Comparison of ENCODE assay signal across 9 cellular contexts in genomic region chr17:28553000-28553505, GRCh38. TPM values are rescaled to one million over a fixed set of nuclear protein-coding genes. Genes with fewer than 3 reads are reported as not detected.
A peak's percentile ranks its signal among the peaks of the same experiment; 100 is the strongest.
DNase-seq lines count a peak whose midpoint lies in the region; ATAC-seq and TF ChIP-seq lines count a peak whose summit lies in the region.
"Had no signal": no experiment of that assay in that cellular context is flagged by ENCODE, and none has a peak within 500 bp of the region (broad histone marks: within the 10 kb centered on the region; RNA-seq: fewer than 3 reads in every experiment).

No MANE protein-coding gene starts in this region.

- no peaks in the 10 kb centered on the region for H3F3A ChIP-seq in Loucy (ENCODE audit: low read depth)

- no peak overlapping the region for H3K9ac ChIP-seq in Loucy (ENCODE audit: low read depth, low read length, poor library complexity, severe bottlenecking)

- H3K4me3 ChIP-seq in CD4-positive, CD25-positive, alpha-beta regulatory T cell (ENCODE audit: low read depth, low read length) = peak overlapping the region; percentile 66
- H3K4me3 ChIP-seq in Loucy (ENCODE audit: low read length, poor library complexity, severe bottlenecking) (peak overlapping the region; percentile 85), choroid plexus epithelial cell (ENCODE audit: low read depth, low read length) (peak overlapping the region; percentile 80)

- H4K20me1 ChIP-seq in Loucy (ENCODE audit: insufficient read depth, low read length, poor library complexity, severe bottlenecking) = peaks cover 11% of the 10 kb centered on the region

- H3K4me1 ChIP-seq in CD4-positive, CD25-positive, alpha-beta regulatory T cell (ENCODE audit: control insufficient read depth, insufficient read depth, low read length, poor library complexity, severe bottlenecking) = peaks cover 50% of the 10 kb centered on the region
- H3K4me1 ChIP-seq in Loucy (ENCODE audit: insufficient read depth, low read length, poor library complexity, severe bottlenecking) = peaks cover 42% of the 10 kb centered on the region

- no peak for ATAC-seq in CD4-positive, CD25-positive, alpha-beta regulatory T cell (ENCODE audit: low read depth in 2 of 2)
- ATAC-seq in GM18907 (IDR thresholded peaks at IDR 0.05; ENCODE audit: unreplicated experiment) = no peak
- ATAC-seq in HG03442 (IDR thresholded peaks at IDR 0.05; ENCODE audit: unreplicated experiment) = no peak

- H2AFZ ChIP-seq in Loucy (ENCODE audit: low read length) = no peak overlapping the region

- H3K4me2 ChIP-seq in Loucy (ENCODE audit: low read depth, low read length, poor library complexity, severe bottlenecking) = peak overlapping the region; percentile 94

- peak overlapping the region; percentile 44 to 93 (median 47) for H3K27ac Mint-ChIP-seq in CD4-positive, CD25-positive, alpha-beta regulatory T cell
- no peak overlapping the region for H3K27ac Mint-ChIP-seq in nephron progenitor cell

- no peak for DNase-seq in CD4-positive, CD25-positive, alpha-beta regulatory T cell
- DNase-seq in choroid plexus epithelial cell (ENCODE audit: low read depth) (no peak), nephron progenitor cell (no peak), OCI-M2 (lab: John Stamatoyannopoulos, UW; ENCODE audit: unreplicated experiment) (no peak), GM10266 (ENCODE audit: extremely low spot score) (no peak)

- no peaks in the 10 kb centered on the region for H3K9me3 Mint-ChIP-seq in CD4-positive, CD25-positive, alpha-beta regulatory T cell
- no peaks in the 10 kb centered on the region for H3K9me3 Mint-ChIP-seq in nephron progenitor cell

- peak overlapping the region; percentile 92 for H3K27ac ChIP-seq in CD4-positive, CD25-positive, alpha-beta regulatory T cell (ENCODE audit: insufficient read depth, low read length, poor library complexity, severe bottlenecking)

- no peak for TF ChIP-seq CTCF in Loucy (conservative IDR thresholded peaks at IDR 0.05; ENCODE audit: low read length)
- no peak for TF ChIP-seq CTCF in choroid plexus epithelial cell (conservative IDR thresholded peaks at IDR 0.05; ENCODE audit: low read depth, low read length)
- no peak for TF ChIP-seq CTCF in nephron progenitor cell (IDR thresholded peaks at IDR 0.05)
- TF ChIP-seq CTCF in GM10266 (IDR thresholded peaks at IDR 0.05; ENCODE audit: control insufficient read depth, insufficient read depth, low read depth, missing control alignments) = no peak

- H3K27me3 Mint-ChIP-seq in CD4-positive, CD25-positive, alpha-beta regulatory T cell = no peaks in the 10 kb centered on the region
- peaks cover 3% of the 10 kb centered on the region for H3K27me3 Mint-ChIP-seq in nephron progenitor cell (ENCODE audit: low read depth, poor library complexity)

- no peaks in the 10 kb centered on the region for H3K9me2 ChIP-seq in Loucy (replicated peaks; ENCODE audit: low read depth, low read length)

- peaks cover 38% of the 10 kb centered on the region for H3K36me3 Mint-ChIP-seq in CD4-positive, CD25-positive, alpha-beta regulatory T cell
- peaks cover 40% of the 10 kb centered on the region for H3K36me3 Mint-ChIP-seq in nephron progenitor cell (ENCODE audit: low read depth)

- no peaks in the 10 kb centered on the region for H3K9me3 ChIP-seq in CD4-positive, CD25-positive, alpha-beta regulatory T cell (ENCODE audit: control insufficient read depth in 2 of 2, low read length in 2 of 2)
- H3K9me3 ChIP-seq in Loucy (ENCODE audit: insufficient read depth, low read depth, low read length) = no peaks in the 10 kb centered on the region

- H3K79me2 ChIP-seq in Loucy (ENCODE audit: insufficient read depth, low read length) = peaks cover 15% of the 10 kb centered on the region

- H3K36me3 ChIP-seq in CD4-positive, CD25-positive, alpha-beta regulatory T cell (ENCODE audit: control insufficient read depth, insufficient read depth, low read length) = peaks cover 51% of the 10 kb centered on the region
- H3K36me3 ChIP-seq in Loucy (ENCODE audit: insufficient read depth, low read length) = peaks cover 47% of the 10 kb centered on the region; the same call in 1 of the 2 replicates

- H3K4me1 Mint-ChIP-seq in CD4-positive, CD25-positive, alpha-beta regulatory T cell = peaks cover 15 to 47% (median 39%) of the 10 kb centered on the region in 4 donors
- H3K4me1 Mint-ChIP-seq in nephron progenitor cell = peaks cover 44% of the 10 kb centered on the region

- no peaks in the 10 kb centered on the region for H3K27me3 ChIP-seq in CD4-positive, CD25-positive, alpha-beta regulatory T cell (ENCODE audit: control insufficient read depth, insufficient read depth, low read length)
- no peaks in the 10 kb centered on the region for H3K27me3 ChIP-seq in Loucy (ENCODE audit: insufficient read depth, low read length, poor library complexity, severe bottlenecking)

- peak overlapping the region; percentile 83 to 95 (median 88) for H3K4me3 Mint-ChIP-seq in CD4-positive, CD25-positive, alpha-beta regulatory T cell
- peak overlapping the region; percentile 89 for H3K4me3 Mint-ChIP-seq in nephron progenitor cell

RNA-seq across cellular contexts. Expression of gene UNC119, which starts 0.6 kb away (rescaled TPM):
- 66.9 TPM for total RNA-seq in CD4-positive, CD25-positive, alpha-beta regulatory T cell
- 10 to 100 TPM; 29.5 to 35.0 (median 31.2) TPM for polyA plus RNA-seq in CD4-positive, CD25-positive, alpha-beta regulatory T cell

RNA-seq across cellular contexts. Expression of gene PIGS, which starts 18.3 kb away (rescaled TPM):
- total RNA-seq in CD4-positive, CD25-positive, alpha-beta regulatory T cell = 59.7 TPM
- polyA plus RNA-seq in CD4-positive, CD25-positive, alpha-beta regulatory T cell = 10 to 100 TPM; 53.3 to 82.6 (median 67.1) TPM

RNA-seq across cellular contexts. Expression of gene ALDOC, which starts 23.6 kb away (rescaled TPM):
- 33.0 TPM for total RNA-seq in CD4-positive, CD25-positive, alpha-beta regulatory T cell
- 100 to 1,000 TPM in 1 of 4 donors, 10 to 100 TPM in 3; 68.2 to 109 (median 92.4) TPM for polyA plus RNA-seq in CD4-positive, CD25-positive, alpha-beta regulatory T cell

RNA-seq across cellular contexts. Expression of gene SPAG5, which starts 45.8 kb away (rescaled TPM):
- 37.7 TPM for total RNA-seq in CD4-positive, CD25-positive, alpha-beta regulatory T cell
- 1 to 10 TPM in 3 of 4 donors, under 1 TPM in 1; 0.84 to 2.2 (median 1.8) TPM for polyA plus RNA-seq in CD4-positive, CD25-positive, alpha-beta regulatory T cell

RNA-seq across cellular contexts. Expression of gene FOXN1, which starts 46.9 kb away (rescaled TPM):
- not detected for total RNA-seq in CD4-positive, CD25-positive, alpha-beta regulatory T cell
- polyA plus RNA-seq in CD4-positive, CD25-positive, alpha-beta regulatory T cell = not detected
- total RNA-seq: M059J had no signal
